In the genomic region with DNA sequence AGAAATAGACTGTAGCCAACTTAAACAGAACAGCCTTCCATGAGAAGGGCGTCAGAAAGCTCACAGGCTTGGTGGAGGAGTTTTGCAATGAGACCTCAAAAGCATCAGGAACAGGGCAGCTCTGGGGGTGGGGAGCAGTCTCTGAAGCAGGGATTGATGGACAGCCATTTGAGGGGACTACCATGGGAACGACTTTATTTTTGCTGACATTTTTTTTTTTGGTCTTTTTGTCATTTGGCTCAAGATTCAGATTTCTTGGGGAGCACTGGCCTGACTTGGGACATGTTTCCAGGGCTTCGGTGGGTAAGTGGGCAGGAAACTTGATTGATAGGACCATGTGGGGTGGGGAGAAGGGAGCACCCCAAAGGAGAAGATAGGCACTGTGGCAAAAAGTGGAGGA, we compare ENCODE assay signal across 39 cellular contexts. TPM values are rescaled to one million over a fixed set of nuclear protein-coding genes. Genes with fewer than 3 reads are reported as not detected.
"Had no signal": no experiment of that assay in that cellular context is flagged by ENCODE, and none has a peak within 500 bp of the region (broad histone marks: within the 10 kb centered on the region; RNA-seq: fewer than 3 reads in every experiment).

No MANE protein-coding gene starts in this region.

- H3K9me3 ChIP-seq: MG63 had no signal

- H3K27me3 ChIP-seq: MG63 had no signal

- DNase-seq: Karpas-422, Kasumi-1, MG63, MM.1S, MV-4-11, NCI-H1048, NCI-H1092, NCI-H1092 treated with DMSO at 0.1 percent for 48 hours, NCI-H1105, NCI-H1105 treated with DMSO at 0.1 percent for 48 hours, NCI-H1417, NCI-H1417 treated with DMSO at 0.1 percent for 48 hours, NCI-H1436, NCI-H1436 treated with DMSO at 0.1 percent for 48 hours, NCI-H146, NCI-H1694, NCI-H1694 treated with DMSO at 0.1 percent for 48 hours, NCI-H187, NCI-H187 treated with DMSO at 0.1 percent for 48 hours, NCI-H1930, NCI-H2029, NCI-H2029 treated with DMSO at 0.1 percent for 48 hours, NCI-H2081, NCI-H2081 treated with DMSO at 0.1 percent for 48 hours, NCI-H2107, NCI-H2171, NCI-H2171 treated with DMSO at 0.1 percent for 48 hours, NCI-H2227 treated with DMSO at 0.1 percent for 48 hours, NCI-H226, NCI-H345, NCI-H446, NCI-H446 treated with DMSO at 0.1 percent for 48 hours, NCI-H510A, NCI-H510A treated with DMSO at 0.1 percent for 48 hours, NCI-H524 had no signal

- H3K4me3 ChIP-seq: MG63 had no signal

- H3K36me3 ChIP-seq: MG63 had no signal

RNA-seq across cellular contexts. Expression of a gene that starts 32.1 kb away (rescaled TPM):
- total RNA-seq: LHCN-M2, M059J, MCF 10A, NCI-H460 had no signal
